In genomic region chr1:184755226-184756065, GRCh38 we compare ENCODE assay signal across 8 cellular contexts. TPM values are rescaled to one million over a fixed set of nuclear protein-coding genes. Genes with fewer than 3 reads are reported as not detected.
DNase-seq lines count a peak whose midpoint lies in the region; ATAC-seq and TF ChIP-seq lines count a peak whose summit lies in the region.

No MANE protein-coding gene starts in this region.

- peak overlapping the region; percentile 74 for H3K4me3 ChIP-seq in BE2C (ENCODE audit: low read depth, low read length)
- peak overlapping the region; percentile 96 for H3K4me3 ChIP-seq in WI38 (ENCODE audit: low read depth, low read length)
- peak overlapping the region; percentile 84 for H3K4me3 ChIP-seq in naive thymus-derived CD4-positive, alpha-beta T cell (ENCODE audit: low read length)

- H3K36me3 Mint-ChIP-seq in naive thymus-derived CD4-positive, alpha-beta T cell = peaks cover 0 to 9% (median 0%) of the 10 kb centered on the region in 5 donors

- POLR2A ChIA-PET in naive thymus-derived CD4-positive, alpha-beta T cell (lab: Charles Lee) = interaction anchor here (0.7 to 2.8 kb wide), 10 partner anchors 9 to 1620 kb away, joined by 3 to 19 read pairs (median 4); partner anchors contain the start of genes ODR4, SWT1, TPR and TRMT1L

- no peaks in the 10 kb centered on the region for H3K9me3 ChIP-seq in BE2C
- no peaks in the 10 kb centered on the region for H3K9me3 ChIP-seq in naive thymus-derived CD4-positive, alpha-beta T cell (ENCODE audit: control insufficient read depth in 2 of 3, low read length in 3 of 3)

- TF ChIP-seq CTCF in BE2C (IDR thresholded peaks at IDR 0.05; ENCODE audit: low read depth, low read length) (no peak), WI38 (IDR thresholded peaks at IDR 0.05; ENCODE audit: low read depth, low read length) (no peak)

- H3K36me3 ChIP-seq in BE2C = no peaks in the 10 kb centered on the region
- peaks cover 0 to 8% (median 0%) of the 10 kb centered on the region in 3 experiments for H3K36me3 ChIP-seq in naive thymus-derived CD4-positive, alpha-beta T cell (ENCODE audit: control insufficient read depth in 2 of 3, insufficient read depth in 3 of 3, low read length in 3 of 3)

- intact Hi-C loops in naive thymus-derived CD4-positive, alpha-beta T cell (cut with micrococcal nuclease) = loop anchor here (1.0 to 10.0 kb wide), 18 partner anchors 49 to 1967 kb away; partner anchors contain the start of genes ARPC5 (in 2 of the 2), SWT1 (in 2 of the 2), TSEN15 (in 2 of the 2) and DHX9 (in 1 of the 2)

- no peaks in the 10 kb centered on the region for H3K4me1 ChIP-seq in BE2C
- H3K4me1 ChIP-seq in naive thymus-derived CD4-positive, alpha-beta T cell (ENCODE audit: control insufficient read depth in 2 of 2, insufficient read depth in 2 of 2, low read length in 2 of 2) = peaks cover 9 to 13% of the 10 kb centered on the region in 2 donors

- no peaks in the 10 kb centered on the region for H3K27me3 ChIP-seq in BE2C
- no peaks in the 10 kb centered on the region for H3K27me3 ChIP-seq in naive thymus-derived CD4-positive, alpha-beta T cell (ENCODE audit: control insufficient read depth in 2 of 2, insufficient read depth in 2 of 2, low read length in 2 of 2)

- ATAC-seq in GM18517 (IDR thresholded peaks at IDR 0.05; ENCODE audit: unreplicated experiment) (peak; percentile 5), HG03439 (IDR thresholded peaks at IDR 0.05; ENCODE audit: unreplicated experiment) (peak; percentile 8)
- peak; percentile 0 for ATAC-seq in naive thymus-derived CD4-positive, alpha-beta T cell

- peaks cover 0 to 15% (median 0%) of the 10 kb centered on the region in 5 donors for H3K27me3 Mint-ChIP-seq in naive thymus-derived CD4-positive, alpha-beta T cell

- peak overlapping the region; percentile 80 for H3K27ac ChIP-seq in epithelial cell of prostate
- peak overlapping the region; percentile 91 for H3K27ac ChIP-seq in naive thymus-derived CD4-positive, alpha-beta T cell (ENCODE audit: low read depth, low read length)

- H3K4me1 Mint-ChIP-seq in naive thymus-derived CD4-positive, alpha-beta T cell = peaks cover 21 to 44% (median 41%) of the 10 kb centered on the region in 7 donors

- peak overlapping the region; percentile 71 to 97 (median 93) for H3K27ac Mint-ChIP-seq in naive thymus-derived CD4-positive, alpha-beta T cell

- peak overlapping the region; percentile 87 to 96 (median 94) for H3K4me3 Mint-ChIP-seq in naive thymus-derived CD4-positive, alpha-beta T cell

- DNase-seq in BE2C (no peak), epithelial cell of prostate (ENCODE audit: low read depth, low spot score) (no peak), NCI-H1048 (lab: John Stamatoyannopoulos, UW) (no peak), NCI-H1092 treated with DMSO at 0.1 percent for 48 hours (lab: John Stamatoyannopoulos, UW) (no peak)
- DNase-seq in naive thymus-derived CD4-positive, alpha-beta T cell = peak in 1 of 9 donors; percentile 22

- H3K9me3 Mint-ChIP-seq in naive thymus-derived CD4-positive, alpha-beta T cell = no peaks in the 10 kb centered on the region

- CTCF ChIA-PET in naive thymus-derived CD4-positive, alpha-beta T cell (lab: Charles Lee) = interaction anchor here (0.9 to 1.5 kb wide), 2 partner anchors 50 to 1121 kb away, joined by 3 read pairs; no protein-coding TSS in a partner anchor

RNA-seq across cellular contexts. Expression of gene EDEM3, which starts 0.8 kb away (rescaled TPM):
- polyA plus RNA-seq in BE2C (2012; ENCODE audit: insufficient read depth, insufficient read length, low read depth) = 32.3 TPM
- 10 to 100 TPM; 21.0 to 55.9 (median 33.9) TPM for total RNA-seq in naive thymus-derived CD4-positive, alpha-beta T cell
- polyA plus RNA-seq in naive thymus-derived CD4-positive, alpha-beta T cell = 10 to 100 TPM in 1 of 2 donors, 1 to 10 TPM in 1; 9.3 to 12.4 TPM
